Comparison of ENCODE assay signal across 16 cellular contexts in the genomic region with DNA sequence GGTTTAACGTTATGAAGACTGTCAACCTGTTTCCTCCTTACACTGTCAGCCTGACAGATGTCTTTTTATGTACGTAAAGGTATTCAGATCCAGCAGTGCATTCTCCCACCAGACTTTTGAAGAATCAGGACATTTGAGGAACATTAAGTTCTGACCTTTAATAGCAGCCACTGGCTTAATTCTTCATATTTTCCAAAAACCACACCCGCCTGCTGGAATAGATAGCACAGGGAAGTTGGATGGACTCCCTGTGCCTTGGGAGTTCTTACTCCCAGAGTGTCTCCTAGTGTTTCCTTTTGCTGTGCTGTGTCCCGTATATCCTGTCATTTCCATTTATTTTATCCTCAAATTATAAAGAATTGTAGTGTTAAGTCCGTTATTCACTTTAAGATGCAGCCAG.
A peak's percentile ranks its signal among the peaks of the same experiment; 100 is the strongest.
DNase-seq lines count a peak whose midpoint lies in the region; ATAC-seq, FAIRE-seq and TF ChIP-seq lines count a peak whose summit lies in the region.
"Had no signal": no experiment of that assay in that cellular context is flagged by ENCODE, and none has a peak within 500 bp of the region (broad histone marks: within the 10 kb centered on the region; RNA-seq: fewer than 3 reads in every experiment).

No MANE protein-coding gene starts in this region.

- no peak overlapping the region for H3K4me2 ChIP-seq in IMR-90 (ENCODE audit: low read depth, low read length)

- H3K36me3 ChIP-seq in IMR-90 (ENCODE audit: control insufficient read depth, insufficient read depth, low read length) (no peaks in the 10 kb centered on the region; the same call in 1 of the 2 replicates), esophagus squamous epithelium (no peaks in the 10 kb centered on the region), lung (ENCODE audit: control insufficient read depth in 2 of 2, insufficient read depth in 2 of 2, low read length in 2 of 2) (no peaks in the 10 kb centered on the region), small intestine (ENCODE audit: control insufficient read depth in 2 of 2, insufficient read depth in 2 of 2, low read length in 2 of 2) (no peaks in the 10 kb centered on the region)

- H4K91ac ChIP-seq in IMR-90 (ENCODE audit: insufficient read depth, low read depth, low read length) = no peak overlapping the region

- H3K9ac ChIP-seq in IMR-90 (ENCODE audit: low read depth, low read length) = no peak overlapping the region

- CTCF ChIA-PET in IMR-90 (lab: Yijun Ruan, JAX) = no interaction called here

- DNase-seq in IMR-90 (no peak), esophagus squamous epithelium (lab: John Stamatoyannopoulos, UW) (no peak), lung (ENCODE audit: low spot score) (no peak), small intestine (peak; percentile 28), activated gamma-delta T cell (lab: John Stamatoyannopoulos, UW) (no peak), SHP77 treated with DMSO at 0.1 percent for 48 hours (lab: John Stamatoyannopoulos, UW) (no peak), NCI-H510A treated with DMSO at 0.1 percent for 48 hours (lab: John Stamatoyannopoulos, UW) (no peak)
- no peak for DNase-seq in activated T-cell treated with anti-CD3 and anti-CD28 coated beads, Interleukin-2, amount 50 U/mL, for 24 hours
- DNase-seq: activated naive CD8-positive, alpha-beta T cell treated with anti-CD3 and anti-CD28 coated beads, Interleukin-2, amount 10 ng/mL, durations not matched to agents 7 days and 5 days; activated T-cell treated with anti-CD3 and anti-CD28 coated beads for 4 hours; NCI-H1048; NCI-H2107; stimulated activated CD4-positive, alpha-beta T cell treated with anti-CD3 and anti-CD28 coated beads, Interleukin-4, amount 100 ng/mL, for 1 hour had no signal

- H3K4me3 Mint-ChIP-seq in activated T-cell treated with anti-CD3 and anti-CD28 coated beads, Interleukin-2, amount 50 U/mL, for 24 hours = no peak overlapping the region
- H3K4me3 Mint-ChIP-seq: activated naive CD8-positive, alpha-beta T cell treated with anti-CD3 and anti-CD28 coated beads, Interleukin-2, amount 10 ng/mL, durations not matched to agents 7 days and 5 days had no signal

- no peaks in the 10 kb centered on the region for H3K9me3 ChIP-seq in IMR-90 (ENCODE audit: control insufficient read depth, insufficient read depth, low read length)
- no peaks in the 10 kb centered on the region for H3K9me3 ChIP-seq in esophagus squamous epithelium
- no peaks in the 10 kb centered on the region for H3K9me3 ChIP-seq in lung (ENCODE audit: control insufficient read depth in 2 of 2, insufficient read depth in 1 of 2, low read length in 1 of 2)
- no peaks in the 10 kb centered on the region for H3K9me3 ChIP-seq in small intestine (ENCODE audit: control insufficient read depth, low read depth)

- H3K27me3 Mint-ChIP-seq in activated T-cell treated with anti-CD3 and anti-CD28 coated beads, Interleukin-2, amount 50 U/mL, for 24 hours = no peaks in the 10 kb centered on the region
- H3K27me3 Mint-ChIP-seq: activated naive CD8-positive, alpha-beta T cell treated with anti-CD3 and anti-CD28 coated beads, Interleukin-2, amount 10 ng/mL, durations not matched to agents 7 days and 5 days; progenitor cell of endocrine pancreas had no signal

- H3K18ac ChIP-seq in IMR-90 (ENCODE audit: low read depth, low read length) = no peak overlapping the region

- FAIRE-seq in small intestine (lab: Jason Lieb, UNC) = no peak
- FAIRE-seq: G401.6 had no signal

- no peak overlapping the region for H2BK20ac ChIP-seq in IMR-90 (ENCODE audit: low read depth, low read length)

- peak overlapping the region; percentile 33; the same call in 1 of the 2 replicates for H3K23ac ChIP-seq in IMR-90 (ENCODE audit: low read depth, low read length)

- peaks cover 26% of the 10 kb centered on the region for H3K4me1 ChIP-seq in IMR-90 (ENCODE audit: control insufficient read depth, insufficient read depth, low read length)
- H3K4me1 ChIP-seq in esophagus squamous epithelium = peaks cover 49 to 100% (median 58%) of the 10 kb centered on the region in 3 donors
- H3K4me1 ChIP-seq in lung (ENCODE audit: control insufficient read depth in 2 of 2, insufficient read depth in 2 of 2, low read length in 2 of 2) = peaks cover 27 to 77% of the 10 kb centered on the region in 2 donors
- H3K4me1 ChIP-seq in small intestine (ENCODE audit: control insufficient read depth in 2 of 2, insufficient read depth in 1 of 2, low read depth in 1 of 2, low read length in 1 of 2) = peaks cover 15 to 45% of the 10 kb centered on the region in 2 donors

- ATAC-seq in IMR-90 (ENCODE audit: low read depth) (no peak), lung (ENCODE audit: insufficient read depth, low FRiP score) (no peak)

- peaks cover 20% of the 10 kb centered on the region for H3K9me1 ChIP-seq in IMR-90 (ENCODE audit: insufficient read depth, low read length)

- in situ Hi-C loops in IMR-90 (cut with MboI; ENCODE audit: low sequenced_read_pairs) = no loop called here

- no CpG with 5 or more reads among the region's 5 CpGs for WGBS in IMR-90 (ENCODE audit: extremely low coverage in 2 of 2, insufficient read length in 1 of 2), 2 experiments
- WGBS in esophagus squamous epithelium, 2 donors = 49 to 51% methylated on average over 5 of the region's 5 CpGs
- WGBS in lung, 2 donors = 53 to 67% methylated on average over 5 of the region's 5 CpGs
- WGBS in small intestine, 3 donors = 57 to 63% (median 57%) methylated on average over 5 of the region's 5 CpGs

- POLR2A ChIA-PET in IMR-90 (lab: Charles Lee; ENCODE audit: unreplicated experiment) = no interaction called here

- H3K27me3 ChIP-seq in IMR-90 (ENCODE audit: control insufficient read depth, insufficient read depth, low read length) = no peaks in the 10 kb centered on the region
- H3K27me3 ChIP-seq in esophagus squamous epithelium = no peaks in the 10 kb centered on the region
- no peaks in the 10 kb centered on the region for H3K27me3 ChIP-seq in lung (ENCODE audit: control insufficient read depth, insufficient read depth)
- H3K27me3 ChIP-seq in small intestine (ENCODE audit: control insufficient read depth in 2 of 2, insufficient read depth in 2 of 2, low read length in 2 of 2) = no peaks in the 10 kb centered on the region

- TF ChIP-seq POLR2A in IMR-90 (IDR thresholded peaks at IDR 0.05; ENCODE audit: low read depth, low read length) (no peak), esophagus squamous epithelium (IDR thresholded peaks at IDR 0.05) (no peak)

- no peak overlapping the region for H3K4ac ChIP-seq in IMR-90 (ENCODE audit: low read depth, low read length)

- H3K27ac Mint-ChIP-seq in activated T-cell treated with anti-CD3 and anti-CD28 coated beads, Interleukin-2, amount 50 U/mL, for 24 hours = no peak overlapping the region
- H3K27ac Mint-ChIP-seq: activated naive CD8-positive, alpha-beta T cell treated with anti-CD3 and anti-CD28 coated beads, Interleukin-2, amount 10 ng/mL, durations not matched to agents 7 days and 5 days had no signal

- dilution Hi-C loops in IMR-90 (cut with HindIII; ENCODE audit: low sequenced_read_pairs, unreplicated experiment) = no loop called here

- H4K20me1 ChIP-seq in IMR-90 (ENCODE audit: insufficient read depth, low read length) = peaks cover 46% of the 10 kb centered on the region

- H2AFZ ChIP-seq in IMR-90 (replicated peaks; ENCODE audit: low read length, poor library complexity) = no peak overlapping the region

- no peaks in the 10 kb centered on the region for H3K9me3 Mint-ChIP-seq in activated T-cell treated with anti-CD3 and anti-CD28 coated beads, Interleukin-2, amount 50 U/mL, for 24 hours
- H3K9me3 Mint-ChIP-seq: activated naive CD8-positive, alpha-beta T cell treated with anti-CD3 and anti-CD28 coated beads, Interleukin-2, amount 10 ng/mL, durations not matched to agents 7 days and 5 days had no signal

- H3K14ac ChIP-seq in IMR-90 (replicated peaks; ENCODE audit: low read depth, low read length) = 0 out of 2 replicates have a peak overlapping the region, but pooled peaks have one; percentile 28

- no peak overlapping the region for H2BK15ac ChIP-seq in IMR-90 (ENCODE audit: low read depth, low read length)

- no peak for TF ChIP-seq CTCF in IMR-90 (conservative IDR thresholded peaks at IDR 0.05; ENCODE audit: low read depth, low read length)
- TF ChIP-seq CTCF in esophagus squamous epithelium (IDR thresholded peaks at IDR 0.05) = no peak
- no peak for TF ChIP-seq CTCF in lung (IDR thresholded peaks at IDR 0.05; ENCODE audit: control extremely low read depth, extremely low read depth)

- no peak for TF ChIP-seq RAD21 in IMR-90 (IDR thresholded peaks at IDR 0.05; ENCODE audit: low read length)

- intact Hi-C loops in IMR-90 (cut with micrococcal nuclease) = no loop called here
- intact Hi-C loops in esophagus squamous epithelium (cut with DNase I) = no loop called here

- BruUV-seq in IMR-90 (replicated peaks; lab: Mats Ljungman, UMichigan) = no TSS peak

- no peak overlapping the region for H3K27ac ChIP-seq in IMR-90 (ENCODE audit: insufficient read depth, low read length)
- peak overlapping the region in 3 of 4 donors; percentile 66 to 81 (median 76) for H3K27ac ChIP-seq in esophagus squamous epithelium
- peak overlapping the region; percentile 35 to 81 for H3K27ac ChIP-seq in lung (ENCODE audit: low read depth in 1 of 2, low read length in 1 of 2)
- H3K27ac ChIP-seq in small intestine (ENCODE audit: low read depth in 1 of 2, low read length in 1 of 2) = peak overlapping the region in 1 of 2 donors; percentile 56
- H3K27ac ChIP-seq: RWPE1 had no signal

- peaks cover 44 to 76% of the 10 kb centered on the region in 2 experiments for H3K79me1 ChIP-seq in IMR-90 (ENCODE audit: low read depth in 1 of 2, low read length in 2 of 2)

- no peak overlapping the region for H2AK9ac ChIP-seq in IMR-90 (replicated peaks; ENCODE audit: low read depth, low read length, poor library complexity)

- H4K8ac ChIP-seq in IMR-90 (ENCODE audit: low read depth in 2 of 2, low read length in 2 of 2) = no peak overlapping the region

- H2BK5ac ChIP-seq in IMR-90 (ENCODE audit: low read depth, low read length, poor library complexity, severe bottlenecking) = no peak overlapping the region

- H3K56ac ChIP-seq in IMR-90 (ENCODE audit: extremely low read depth, insufficient read depth, low read length) = no peak overlapping the region

- peaks cover 22% of the 10 kb centered on the region for H3K4me1 Mint-ChIP-seq in activated T-cell treated with anti-CD3 and anti-CD28 coated beads, Interleukin-2, amount 50 U/mL, for 24 hours (ENCODE audit: low read depth)

- no peak overlapping the region for H4K5ac ChIP-seq in IMR-90 (ENCODE audit: low read depth, low read length)

- H3K36me3 Mint-ChIP-seq in activated T-cell treated with anti-CD3 and anti-CD28 coated beads, Interleukin-2, amount 50 U/mL, for 24 hours (ENCODE audit: low read depth) = peaks cover 14% of the 10 kb centered on the region
- H3K36me3 Mint-ChIP-seq: activated naive CD8-positive, alpha-beta T cell treated with anti-CD3 and anti-CD28 coated beads, Interleukin-2, amount 10 ng/mL, durations not matched to agents 7 days and 5 days had no signal

- H2BK120ac ChIP-seq in IMR-90 (ENCODE audit: low read depth, low read length) = no peak overlapping the region

- no peak overlapping the region for H2AK5ac ChIP-seq in IMR-90 (ENCODE audit: low read depth, low read length)

- H3K4me3 ChIP-seq in IMR-90 (ENCODE audit: insufficient read depth, low read depth, low read length) = no peak overlapping the region
- H3K4me3 ChIP-seq in esophagus squamous epithelium = peak overlapping the region in 1 of 4 donors; percentile 15
- no peak overlapping the region for H3K4me3 ChIP-seq in lung
- H3K4me3 ChIP-seq in small intestine (ENCODE audit: low read depth in 1 of 2, low read length in 2 of 2) = no peak overlapping the region
